23 cellular contexts compared by ENCODE assay signal in genomic region chr14:105432657-105433056, GRCh38. TPM values are rescaled to one million over a fixed set of nuclear protein-coding genes. Genes with fewer than 3 reads are reported as not detected.
"Had no signal": no experiment of that assay in that cellular context is flagged by ENCODE, and none has a peak within 500 bp of the region (broad histone marks: within the 10 kb centered on the region; RNA-seq: fewer than 3 reads in every experiment).

No MANE protein-coding gene starts in this region.

- H3K27ac ChIP-seq: colonic mucosa, esophagus muscularis mucosa, foreskin keratinocyte, gastroesophageal sphincter, heart right ventricle, neural progenitor cell, prostate gland, right atrium auricular region, sigmoid colon, stomach, thyroid gland had no signal

- H3K36me3 ChIP-seq: colonic mucosa, neural progenitor cell, prostate gland, right atrium auricular region, sigmoid colon, thyroid gland had no signal

- DNase-seq: colonic mucosa; effector memory CD4-positive, alpha-beta T cell; foreskin keratinocyte; heart right ventricle; hippocampal formation; mesenchymal stem cell; mucosa of descending colon; naive B cell; sigmoid colon; stimulated activated CD4-positive, alpha-beta T cell treated with anti-CD3 and anti-CD28 coated beads, Interleukin-2, amount 100 ng/mL, for 24 hours; stimulated activated CD4-positive, alpha-beta T cell treated with anti-CD3 and anti-CD28 coated beads, Interleukin-4, amount 100 ng/mL, for 24 hours; stimulated activated naive CD4-positive, alpha-beta T cell treated with Interleukin-2 at 50 U/mL for 16 hours; stomach; thyroid gland had no signal

- H3K4me2 ChIP-seq: neural progenitor cell had no signal

- H3K9me3 ChIP-seq: colonic mucosa, esophagus muscularis mucosa, gastroesophageal sphincter, mucosa of descending colon, prostate gland, right atrium auricular region, sigmoid colon, stomach, thyroid gland had no signal

- H3K27me3 ChIP-seq: colonic mucosa, esophagus muscularis mucosa, foreskin keratinocyte, gastroesophageal sphincter, heart right ventricle, neural progenitor cell, right atrium auricular region, sigmoid colon, stomach, thyroid gland had no signal

- H2AFZ ChIP-seq: neural progenitor cell had no signal

- H3K4me3 ChIP-seq: colonic mucosa, esophagus muscularis mucosa, gastroesophageal sphincter, heart right ventricle, mucosa of descending colon, neural progenitor cell, prostate gland, right atrium auricular region, sigmoid colon, stomach, thyroid gland had no signal

- FAIRE-seq: endothelial cell of umbilical vein, keratinocyte had no signal

- ATAC-seq: foreskin keratinocyte; gastroesophageal sphincter; mucosa of descending colon; stimulated activated effector memory CD8-positive, alpha-beta T cell treated with anti-CD3 and anti-CD28 coated beads, Interleukin-12 subunit alpha, Interleukin-12 subunit beta, amount 100 ng/mL, for 72 hours had no signal

- H3K4me1 ChIP-seq: colonic mucosa, neural progenitor cell, prostate gland had no signal

- H3K9ac ChIP-seq: neural progenitor cell had no signal

RNA-seq across cellular contexts. Expression of gene TEX22, which starts 34.3 kb away (rescaled TPM):
- total RNA-seq: sigmoid colon had no signal

RNA-seq across cellular contexts. Expression of gene CRIP1, which starts 54.0 kb away (rescaled TPM):
- total RNA-seq: lung microvascular endothelial cell had no signal
